In genomic region chr3:137202941-137203340, GRCh38 we compare ENCODE assay signal across 29 cellular contexts.
"Had no signal": no experiment of that assay in that cellular context is flagged by ENCODE, and none has a peak within 500 bp of the region (broad histone marks: within the 10 kb centered on the region; RNA-seq: fewer than 3 reads in every experiment).

No MANE protein-coding gene starts in this region.

- DNase-seq: activated CD4-positive, alpha-beta T cell treated with anti-CD3 and anti-CD28 coated beads for 48 hours; activated CD4-positive, alpha-beta T cell treated with anti-CD3 and anti-CD28 coated beads, Interleukin-2, amount 50 U/mL, for 4 hours; activated CD4-positive, CD25-positive, alpha-beta regulatory T cell treated with anti-CD3 and anti-CD28 coated beads, Interleukin-2, amount 50 U/mL, for 72 hours; activated CD8-positive, alpha-beta memory T cell treated with anti-CD3 and anti-CD28 coated beads, Interleukin-2, amount 50 U/mL, for 48 hours; activated CD8-positive, alpha-beta T cell treated with anti-CD3 and anti-CD28 coated beads, Interleukin-2, amount 10 ng/mL, durations not matched to agents 7 days and 5 days; activated effector memory CD4-positive, alpha-beta T cell treated with anti-CD3 and anti-CD28 coated beads, Interleukin-2, amount 50 U/mL, for 16 hours; activated naive CD4-positive, alpha-beta T cell treated with Interleukin-2 at 50 U/mL for 16 hours; activated naive CD8-positive, alpha-beta T cell treated with anti-CD3 and anti-CD28 coated beads, Interleukin-2, amount 50 U/mL, for 24 hours; activated T-cell treated with anti-CD3 and anti-CD28 coated beads, Interleukin-2, amount 50 U/mL, for 24 hours; brain microvascular endothelial cell; MG63; MV-4-11; NCI-H1105 treated with DMSO at 0.1 percent for 48 hours; NCI-H1436 treated with DMSO at 0.1 percent for 48 hours; NCI-H187; NCI-H2081; NCI-H2171; NCI-H2227 treated with DMSO at 0.1 percent for 48 hours; NCI-H510A; NCI-H526 treated with DMSO at 0.1 percent for 48 hours; Peyer's patch; SHP77 treated with DMSO at 0.1 percent for 48 hours; T-helper 17 cell; T-helper 9 cell had no signal

- H3K36me3 ChIP-seq: brain microvascular endothelial cell, cardiac muscle cell, MG63, Peyer's patch had no signal

- H3K27ac ChIP-seq: brain microvascular endothelial cell, cardiac muscle cell, Peyer's patch, RWPE1 had no signal

- H3K9me3 ChIP-seq: MG63, Peyer's patch had no signal

- ATAC-seq: activated CD8-positive, alpha-beta T cell treated with anti-CD3 and anti-CD28 coated beads, Interleukin-2, amount 10 ng/mL, durations not matched to agents 7 days and 5 days; activated naive CD4-positive, alpha-beta T cell treated with anti-CD3 and anti-CD28 coated beads, Interleukin-2, amount 50 U/mL, for 72 hours; activated naive CD8-positive, alpha-beta T cell treated with anti-CD3 and anti-CD28 coated beads, Interleukin-2, amount 50 U/mL, for 24 hours; T-helper 17 cell; WTC11 had no signal

- H3K27me3 ChIP-seq: brain microvascular endothelial cell, cardiac muscle cell, Peyer's patch had no signal

- H3K4me3 ChIP-seq: cardiac muscle cell, MG63, Peyer's patch had no signal

- FAIRE-seq: astrocyte had no signal

- H3K4me1 ChIP-seq: Peyer's patch had no signal
